Comparison of ENCODE assay signal across 8 cellular contexts in the genomic region with DNA sequence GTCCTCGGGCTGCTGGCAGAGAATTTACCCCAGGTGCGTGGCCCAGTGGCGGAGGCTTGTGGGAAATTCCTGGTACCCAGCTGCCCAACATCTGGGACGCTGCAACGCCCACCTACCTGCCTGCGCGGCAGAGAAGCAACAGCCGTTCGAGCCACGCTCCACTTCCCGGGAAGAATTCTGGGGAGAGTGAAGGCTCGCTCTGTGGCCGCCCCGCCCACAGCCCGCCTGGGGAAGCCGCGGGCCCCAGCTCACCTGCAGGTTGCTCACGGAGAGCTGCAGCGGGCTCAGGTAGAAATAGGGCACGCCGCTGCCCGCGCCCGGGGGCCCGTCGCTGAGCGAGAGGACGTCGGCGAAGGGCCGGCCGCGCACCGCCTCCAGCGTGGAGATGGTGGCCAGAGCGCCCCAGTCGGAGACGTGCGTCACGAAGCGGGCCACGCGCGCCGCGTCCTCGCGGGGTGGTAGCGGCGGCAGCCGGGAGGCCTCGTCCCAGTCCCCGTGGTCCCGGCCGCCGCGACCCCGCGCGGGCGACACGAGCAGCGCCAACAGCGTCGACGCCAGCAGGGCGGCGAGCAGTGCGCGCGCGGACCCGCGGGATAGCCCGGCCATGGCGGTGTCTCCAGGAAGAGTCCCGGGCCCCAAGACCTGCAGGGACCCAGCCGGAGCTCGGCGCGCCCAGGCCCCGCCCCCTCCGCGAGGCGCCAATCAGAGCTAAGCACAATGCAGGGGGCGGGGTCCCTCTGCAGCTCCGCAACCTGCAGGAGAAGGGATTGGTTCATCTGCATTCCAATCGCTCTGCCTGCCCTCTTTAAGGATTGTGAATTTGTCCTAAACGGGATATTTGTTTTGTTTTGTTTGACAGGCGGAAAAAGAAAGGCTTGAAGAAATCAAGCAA. TPM values are rescaled to one million over a fixed set of nuclear protein-coding genes. Genes with fewer than 3 reads are reported as not detected.
A peak's percentile ranks its signal among the peaks of the same experiment; 100 is the strongest.
DNase-seq lines count a peak whose midpoint lies in the region; ATAC-seq and TF ChIP-seq lines count a peak whose summit lies in the region.

TSS of gene CREG1 (minus strand) at position 627 of the 892 bp plus-strand sequence.

- H3K27me3 ChIP-seq in dorsolateral prefrontal cortex (no peaks in the 10 kb centered on the region), right lobe of liver (no peaks in the 10 kb centered on the region)

- H3K4me3 ChIP-seq in dorsolateral prefrontal cortex, result peak within 1 kb of the TSS; percentile 61 to 93 (median 85)
- H3K4me3 ChIP-seq in right lobe of liver, result peak within 1 kb of the TSS; percentile 61 to 90 (median 84)

- H3K4me1 Mint-ChIP-seq in activated CD4-positive, alpha-beta memory T cell treated with anti-CD3 and anti-CD28 coated beads for 36 hours (ENCODE audit: low read depth), result peaks cover 35% of the 10 kb centered on the region

- peak within 1 kb of the TSS; percentile 84 for H3K4me3 Mint-ChIP-seq in activated CD4-positive, alpha-beta memory T cell treated with anti-CD3 and anti-CD28 coated beads for 36 hours

- H3K4me1 ChIP-seq in right lobe of liver, result peaks cover 0 to 48% (median 11%) of the 10 kb centered on the region in 4 donors

- peak; percentile 96 for DNase-seq in CD1c-positive myeloid dendritic cell (ENCODE audit: extremely low spot score)
- DNase-seq in NCI-H82 treated with DMSO at 0.1 percent for 48 hours (lab: John Stamatoyannopoulos, UW; ENCODE audit: unreplicated experiment), result peak; percentile 89
- peak; percentile 94 for DNase-seq in activated CD4-positive, alpha-beta memory T cell treated with anti-CD3 and anti-CD28 coated beads for 36 hours
- peak; percentile 88 to 96 (median 93) for DNase-seq in dorsolateral prefrontal cortex
- peak; percentile 97 to 98 (median 97) for DNase-seq in right lobe of liver
- peak; percentile 83 to 88 for DNase-seq in stimulated activated CD4-positive, alpha-beta T cell treated with anti-CD3 and anti-CD28 coated beads, Interleukin-4, amount 100 ng/mL, for 4 hours

- no peaks in the 10 kb centered on the region for H3K9me3 Mint-ChIP-seq in activated CD4-positive, alpha-beta memory T cell treated with anti-CD3 and anti-CD28 coated beads for 36 hours

- H3K9me3 ChIP-seq in right lobe of liver, result no peaks in the 10 kb centered on the region

- H3K36me3 ChIP-seq in right lobe of liver, result no peaks in the 10 kb centered on the region

- intact Hi-C loops in activated CD4-positive, alpha-beta memory T cell treated with anti-CD3 and anti-CD28 coated beads for 36 hours (cut with micrococcal nuclease), result loop anchor here (1.0 to 10.0 kb wide), 5 partner anchors 35 to 639 kb away; partner anchors contain the start of genes CD247, POU2F1 and RCSD1
- intact Hi-C loops in dorsolateral prefrontal cortex (cut with DNase I) (loop anchor here (5.0 to 10.0 kb wide), 4 partner anchors 134 to 576 kb away; partner anchors contain the start of genes POU2F1 (in 2 of the 2) and ILDR2 (in 1 of the 2)), right lobe of liver (cut with DNase I) (no loop called here)

- ATAC-seq in GM19438 (IDR thresholded peaks at IDR 0.05; ENCODE audit: low read depth, unreplicated experiment), result peak; percentile 93
- ATAC-seq in HG03575 (IDR thresholded peaks at IDR 0.05; ENCODE audit: extremely low read depth, insufficient number of reproducible peaks, low FRiP score, unreplicated experiment), result peak; percentile 57
- peak; percentile 95 to 99 (median 97) for ATAC-seq in right lobe of liver

- CTCF ChIA-PET in activated CD4-positive, alpha-beta memory T cell treated with anti-CD3 and anti-CD28 coated beads for 36 hours (lab: Charles Lee), result interaction anchor here (0.6 to 6.7 kb wide), 22 partner anchors 9 to 643 kb away, joined by 3 to 47 read pairs (median 4); partner anchors contain the start of gene POU2F1

- whole genome bisulfite sequencing in right lobe of liver (ENCODE audit: insufficient coverage, low coverage, low lambda C conversion rate, missing lambda C conversion rate), result 5% methylated on average over 7 of the region's 90 CpGs

- H3K27ac Mint-ChIP-seq in activated CD4-positive, alpha-beta memory T cell treated with anti-CD3 and anti-CD28 coated beads for 36 hours, result no peak within 1 kb of the TSS

- peak; percentile 99 for TF ChIP-seq POLR2A in right lobe of liver (IDR thresholded peaks at IDR 0.05)

- no peaks in the 10 kb centered on the region for H3K27me3 Mint-ChIP-seq in activated CD4-positive, alpha-beta memory T cell treated with anti-CD3 and anti-CD28 coated beads for 36 hours

- peak in 34 of 56 donors; percentile 4 to 64 (median 29) for TF ChIP-seq CTCF in dorsolateral prefrontal cortex (IDR thresholded peaks at IDR 0.05 in 54 of 56, conservative IDR thresholded peaks at IDR 0.05 in 2 of 56; ENCODE audit: low read depth in 1 of 56, partially characterized antibody in 56 of 56)
- TF ChIP-seq CTCF in right lobe of liver (IDR thresholded peaks at IDR 0.05), result peak in 1 of 4 donors; percentile 5

- peak within 1 kb of the TSS; percentile 2 to 93 (median 80) for H3K27ac ChIP-seq in dorsolateral prefrontal cortex
- H3K27ac ChIP-seq in right lobe of liver, result peak within 1 kb of the TSS; percentile 76 to 88 (median 80)

- H3K36me3 Mint-ChIP-seq in activated CD4-positive, alpha-beta memory T cell treated with anti-CD3 and anti-CD28 coated beads for 36 hours, result no peaks in the 10 kb centered on the region

- POLR2A ChIA-PET in activated CD4-positive, alpha-beta memory T cell treated with anti-CD3 and anti-CD28 coated beads for 36 hours (lab: Charles Lee), result interaction anchor here (0.5 to 1.8 kb wide), 9 partner anchors 10 to 163 kb away, joined by 3 to 6 read pairs (median 3); partner anchors contain the start of gene CD247

RNA-seq across cellular contexts. Expression of gene CREG1, which starts in this region (rescaled TPM):
- 10 to 100 TPM; 13.5 to 14.6 TPM for total RNA-seq in activated CD4-positive, alpha-beta memory T cell treated with anti-CD3 and anti-CD28 coated beads for 36 hours
- total RNA-seq in dorsolateral prefrontal cortex (10 to 100 TPM; 21.6 to 57.2 (median 42.1) TPM), right lobe of liver (100 to 1,000 TPM in 5 of 6 experiments, 10 to 100 TPM in 1; 95.8 to 230 (median 171) TPM)

Comparison
In these comparisons a context has a peak if more than half of its experiments do, and no peak if none do; other contexts are left out.
1. Peak in every context shown above with its lines: DNase-seq, ATAC-seq, H3K4me3 ChIP-seq and H3K27ac ChIP-seq.
2. intact Hi-C loops: an anchor here in activated CD4-positive, alpha-beta memory T cell treated with anti-CD3 and anti-CD28 coated beads for 36 hours (1.0 to 10.0 kb wide) and dorsolateral prefrontal cortex (5.0 to 10.0 kb wide); none called in right lobe of liver.